Comparison of ENCODE assay signal across 31 cellular contexts in genomic region chr4:57668621-57669020, GRCh38.
"Had no signal": no experiment of that assay in that cellular context is flagged by ENCODE, and none has a peak within 500 bp of the region (broad histone marks: within the 10 kb centered on the region; RNA-seq: fewer than 3 reads in every experiment).

No MANE protein-coding gene starts in this region.

- H3K4me1 Mint-ChIP-seq: activated CD4-positive, alpha-beta T cell treated with anti-CD3 and anti-CD28 coated beads for 36 hours; activated CD4-positive, alpha-beta T cell treated with anti-CD3 and anti-CD28 coated beads, Interleukin-2, amount 10 ng/mL, durations not matched to agents 24 days and 14 days; activated CD8-positive, alpha-beta memory T cell treated with anti-CD3 and anti-CD28 coated beads, Interleukin-2, amount 10 ng/mL, durations not matched to agents 7 days and 5 days; activated naive CD4-positive, alpha-beta T cell treated with anti-CD3 and anti-CD28 coated beads, Interleukin-2, amount 10 ng/mL, durations not matched to agents 7 days and 5 days; activated naive CD8-positive, alpha-beta T cell treated with anti-CD3 and anti-CD28 coated beads, Interleukin-2, amount 10 ng/mL, durations not matched to agents 7 days and 5 days had no signal

- H3K27ac Mint-ChIP-seq: activated CD4-positive, alpha-beta memory T cell treated with anti-CD3 and anti-CD28 coated beads for 36 hours; activated CD4-positive, alpha-beta T cell treated with anti-CD3 and anti-CD28 coated beads for 36 hours; activated CD4-positive, alpha-beta T cell treated with anti-CD3 and anti-CD28 coated beads, Interleukin-2, amount 10 ng/mL, durations not matched to agents 24 days and 14 days; activated CD8-positive, alpha-beta memory T cell treated with anti-CD3 and anti-CD28 coated beads, Interleukin-2, amount 10 ng/mL, durations not matched to agents 7 days and 5 days; activated CD8-positive, alpha-beta T cell treated with anti-CD3 and anti-CD28 coated beads, Interleukin-2, amount 10 ng/mL, durations not matched to agents 7 days and 5 days; activated naive CD4-positive, alpha-beta T cell treated with anti-CD3 and anti-CD28 coated beads, Interleukin-2, amount 10 ng/mL, durations not matched to agents 7 days and 5 days; activated naive CD4-positive, alpha-beta T cell treated with anti-CD3 and anti-CD28 coated beads, Interleukin-2, amount 50 U/mL, for 72 hours; activated naive CD8-positive, alpha-beta T cell treated with anti-CD3 and anti-CD28 coated beads, Interleukin-2, amount 10 ng/mL, durations not matched to agents 7 days and 5 days; activated T-cell treated with anti-CD3 and anti-CD28 coated beads, Interleukin-2, amount 50 U/mL, for 24 hours; activated T-cell treated with anti-CD3 and anti-CD28 coated beads, Interleukin-2, amount 50 U/mL, for 72 hours; brain; T-helper 1 cell treated with Interleukin-12 subunit alpha and Interleukin-12 subunit beta and Interleukin-4 antibody, amounts not matched to agents 30 μg/mL and 1 μg/mL, for 36 hours had no signal

- H3K4me3 ChIP-seq: ascending aorta, breast epithelium, cardiac muscle cell, colonic mucosa, gastrocnemius medialis, heart left ventricle had no signal

- H3K27ac ChIP-seq: ascending aorta, breast epithelium, cardiac muscle cell, colonic mucosa, epithelial cell of prostate, foreskin keratinocyte, gastrocnemius medialis, heart left ventricle had no signal

- H3K36me3 ChIP-seq: ascending aorta, breast epithelium, cardiac muscle cell, colonic mucosa, gastrocnemius medialis, heart left ventricle had no signal

- H3K4me1 ChIP-seq: ascending aorta, breast epithelium, colonic mucosa, foreskin keratinocyte, gastrocnemius medialis, heart left ventricle had no signal

- H3K4me3 Mint-ChIP-seq: activated CD4-positive, alpha-beta memory T cell treated with anti-CD3 and anti-CD28 coated beads for 36 hours; activated CD4-positive, alpha-beta T cell treated with anti-CD3 and anti-CD28 coated beads for 36 hours; activated CD4-positive, alpha-beta T cell treated with anti-CD3 and anti-CD28 coated beads, Interleukin-2, amount 10 ng/mL, durations not matched to agents 24 days and 14 days; activated CD8-positive, alpha-beta memory T cell treated with anti-CD3 and anti-CD28 coated beads, Interleukin-2, amount 10 ng/mL, durations not matched to agents 7 days and 5 days; activated CD8-positive, alpha-beta T cell treated with anti-CD3 and anti-CD28 coated beads, Interleukin-2, amount 10 ng/mL, durations not matched to agents 7 days and 5 days; activated naive CD4-positive, alpha-beta T cell treated with anti-CD3 and anti-CD28 coated beads, Interleukin-2, amount 10 ng/mL, durations not matched to agents 7 days and 5 days; activated naive CD8-positive, alpha-beta T cell treated with anti-CD3 and anti-CD28 coated beads, Interleukin-2, amount 10 ng/mL, durations not matched to agents 7 days and 5 days; activated T-cell treated with anti-CD3 and anti-CD28 coated beads, Interleukin-2, amount 50 U/mL, for 24 hours; activated T-cell treated with anti-CD3 and anti-CD28 coated beads, Interleukin-2, amount 50 U/mL, for 72 hours; brain; T-helper 1 cell treated with Interleukin-12 subunit alpha and Interleukin-12 subunit beta and Interleukin-4 antibody, amounts not matched to agents 30 μg/mL and 1 μg/mL, for 36 hours had no signal

- H3K36me3 Mint-ChIP-seq: activated CD4-positive, alpha-beta memory T cell treated with anti-CD3 and anti-CD28 coated beads for 36 hours; activated CD8-positive, alpha-beta memory T cell treated with anti-CD3 and anti-CD28 coated beads, Interleukin-2, amount 10 ng/mL, durations not matched to agents 7 days and 5 days; activated naive CD4-positive, alpha-beta T cell treated with anti-CD3 and anti-CD28 coated beads, Interleukin-2, amount 10 ng/mL, durations not matched to agents 7 days and 5 days; activated naive CD4-positive, alpha-beta T cell treated with anti-CD3 and anti-CD28 coated beads, Interleukin-2, amount 50 U/mL, for 72 hours; activated naive CD8-positive, alpha-beta T cell treated with anti-CD3 and anti-CD28 coated beads, Interleukin-2, amount 10 ng/mL, durations not matched to agents 7 days and 5 days; brain had no signal

- H3K9me3 ChIP-seq: ascending aorta, breast epithelium, colonic mucosa, gastrocnemius medialis, heart left ventricle had no signal

- H3K27me3 Mint-ChIP-seq: activated CD4-positive, alpha-beta memory T cell treated with anti-CD3 and anti-CD28 coated beads for 36 hours; activated CD4-positive, alpha-beta T cell treated with anti-CD3 and anti-CD28 coated beads for 36 hours; activated CD4-positive, alpha-beta T cell treated with anti-CD3 and anti-CD28 coated beads, Interleukin-2, amount 10 ng/mL, durations not matched to agents 24 days and 14 days; activated CD8-positive, alpha-beta memory T cell treated with anti-CD3 and anti-CD28 coated beads, Interleukin-2, amount 10 ng/mL, durations not matched to agents 7 days and 5 days; activated naive CD4-positive, alpha-beta T cell treated with anti-CD3 and anti-CD28 coated beads, Interleukin-2, amount 10 ng/mL, durations not matched to agents 7 days and 5 days; activated naive CD8-positive, alpha-beta T cell treated with anti-CD3 and anti-CD28 coated beads, Interleukin-2, amount 10 ng/mL, durations not matched to agents 7 days and 5 days; activated T-cell treated with anti-CD3 and anti-CD28 coated beads, Interleukin-2, amount 50 U/mL, for 24 hours had no signal

- ATAC-seq: activated CD4-positive, alpha-beta T cell treated with anti-CD3 and anti-CD28 coated beads for 36 hours; activated CD8-positive, alpha-beta memory T cell treated with anti-CD3 and anti-CD28 coated beads, Interleukin-2, amount 10 ng/mL, durations not matched to agents 7 days and 5 days; activated CD8-positive, alpha-beta T cell treated with anti-CD3 and anti-CD28 coated beads, Interleukin-2, amount 10 ng/mL, durations not matched to agents 7 days and 5 days; activated naive CD4-positive, alpha-beta T cell treated with anti-CD3 and anti-CD28 coated beads, Interleukin-2, amount 50 U/mL, for 72 hours; activated T-cell treated with anti-CD3 and anti-CD28 coated beads, Interleukin-2, amount 50 U/mL, for 72 hours; foreskin keratinocyte; gastrocnemius medialis; heart left ventricle had no signal

- DNase-seq: activated CD4-positive, alpha-beta memory T cell treated with anti-CD3 and anti-CD28 coated beads for 36 hours; activated CD4-positive, alpha-beta T cell treated with anti-CD3 and anti-CD28 coated beads for 36 hours; activated CD4-positive, alpha-beta T cell treated with anti-CD3 and anti-CD28 coated beads, Interleukin-2, amount 10 ng/mL, durations not matched to agents 24 days and 14 days; activated CD4-positive, CD25-positive, alpha-beta regulatory T cell; activated CD4-positive, CD25-positive, alpha-beta regulatory T cell treated with anti-CD3 and anti-CD28 coated beads, Interleukin-2, amount 50 U/mL, for 72 hours; activated CD8-positive, alpha-beta memory T cell treated with anti-CD3 and anti-CD28 coated beads, Interleukin-2, amount 10 ng/mL, durations not matched to agents 7 days and 5 days; activated CD8-positive, alpha-beta memory T cell treated with anti-CD3 and anti-CD28 coated beads, Interleukin-2, amount 50 U/mL, for 4 hours; activated CD8-positive, alpha-beta T cell treated with anti-CD3 and anti-CD28 coated beads, Interleukin-2, amount 10 ng/mL, durations not matched to agents 7 days and 5 days; activated gamma-delta T cell; activated naive CD4-positive, alpha-beta T cell; activated naive CD4-positive, alpha-beta T cell treated with anti-CD3 and anti-CD28 coated beads, Interleukin-2, amount 10 ng/mL, durations not matched to agents 7 days and 5 days; activated naive CD8-positive, alpha-beta T cell treated with anti-CD3 and anti-CD28 coated beads, Interleukin-2, amount 10 ng/mL, durations not matched to agents 7 days and 5 days; activated T-cell treated with anti-CD3 and anti-CD28 coated beads for 4 hours; activated T-cell treated with anti-CD3 and anti-CD28 coated beads, Interleukin-2, amount 50 U/mL, for 24 hours; activated T-cell treated with anti-CD3 and anti-CD28 coated beads, Interleukin-2, amount 50 U/mL, for 72 hours; central memory CD4-positive, alpha-beta T cell; cerebellar nuclear complex; colonic mucosa; effector CD8-positive, alpha-beta T cell; foreskin keratinocyte; gastrocnemius medialis; glutamatergic neuron; heart left ventricle; T1000 had no signal

- H3K9me3 Mint-ChIP-seq: activated CD4-positive, alpha-beta T cell treated with anti-CD3 and anti-CD28 coated beads, Interleukin-2, amount 10 ng/mL, durations not matched to agents 24 days and 14 days; activated naive CD4-positive, alpha-beta T cell treated with anti-CD3 and anti-CD28 coated beads, Interleukin-2, amount 10 ng/mL, durations not matched to agents 7 days and 5 days; brain; T-helper 1 cell treated with Interleukin-12 subunit alpha and Interleukin-12 subunit beta and Interleukin-4 antibody, amounts not matched to agents 30 μg/mL and 1 μg/mL, for 36 hours had no signal

- H3K27me3 ChIP-seq: ascending aorta, breast epithelium, cardiac muscle cell, colonic mucosa, foreskin keratinocyte, gastrocnemius medialis, heart left ventricle had no signal
